ENCODE assay signal across 9 cellular contexts in genomic region chr1:174040387-174040786, GRCh38. TPM values are rescaled to one million over a fixed set of nuclear protein-coding genes. Genes with fewer than 3 reads are reported as not detected.
DNase-seq lines count a peak whose midpoint lies in the region; TF ChIP-seq lines count a peak whose summit lies in the region.
"Had no signal": no experiment of that assay in that cellular context is flagged by ENCODE, and none has a peak within 500 bp of the region (broad histone marks: within the 10 kb centered on the region; RNA-seq: fewer than 3 reads in every experiment).

No MANE protein-coding gene starts in this region.

- no peak overlapping the region for H2AFZ ChIP-seq in osteoblast (ENCODE audit: low read length)

- H3K9me3 ChIP-seq in osteoblast (ENCODE audit: low read depth, low read length): no peaks in the 10 kb centered on the region

- H3K27ac ChIP-seq in osteoblast (ENCODE audit: low read depth, low read length): no peak overlapping the region

- in situ Hi-C loops in SK-MEL-5 (cut with HindIII; ENCODE audit: low pct_unique_long_range_greater_than_20kb, low sequenced_read_pairs): no loop called here

- no peak overlapping the region for H3K4me2 ChIP-seq in osteoblast (ENCODE audit: insufficient read depth, low read length)

- H3K79me2 ChIP-seq in osteoblast (ENCODE audit: insufficient read depth, low read length): no peaks in the 10 kb centered on the region

- DNase-seq in DMS53 (lab: John Stamatoyannopoulos, UW): peak; percentile 89
- peak; percentile 17 for DNase-seq in NCI-H146 treated with DMSO at 0.1 percent for 48 hours (lab: John Stamatoyannopoulos, UW; ENCODE audit: unreplicated experiment)
- peak; percentile 51 for DNase-seq in SK-MEL-5 (ENCODE audit: low read depth, low spot score)
- DNase-seq in kidney glomerular epithelial cell (lab: John Stamatoyannopoulos, UW): peak; percentile 51
- no peak for DNase-seq in occipital lobe (lab: John Stamatoyannopoulos, UW)
- no peak for DNase-seq in osteoblast (ENCODE audit: insufficient read length, low spot score, missing footprints)
- DNase-seq in NOMO-1 treated with dmso at 0.1 percent for 144 hours (lab: John Stamatoyannopoulos, UW; ENCODE audit: unreplicated experiment): no peak
- DNase-seq in stimulated activated CD4-positive, alpha-beta T cell treated with anti-CD3 and anti-CD28 coated beads, Interleukin-2, amount 100 ng/mL, for 24 hours: no peak
- DNase-seq: naive B cell had no signal

- no peaks in the 10 kb centered on the region for H3K27me3 ChIP-seq in osteoblast (ENCODE audit: insufficient read depth, low read length)

- peaks cover 11% of the 10 kb centered on the region for H3K4me1 ChIP-seq in osteoblast (ENCODE audit: insufficient read depth, low read length)

- no peak for TF ChIP-seq CTCF in osteoblast (IDR thresholded peaks at IDR 0.05; ENCODE audit: extremely low read depth, low read depth, low read length)

- H3K36me3 ChIP-seq in osteoblast (ENCODE audit: insufficient read depth, low read length): no peaks in the 10 kb centered on the region

- H4K20me1 ChIP-seq in osteoblast (ENCODE audit: insufficient read depth, low read length): no peaks in the 10 kb centered on the region

- no peak overlapping the region for H3K4me3 ChIP-seq in osteoblast (ENCODE audit: insufficient read depth, low read length)

RNA-seq across cellular contexts. Expression of gene RC3H1, which starts 18.2 kb away (rescaled TPM):
- 25.3 and 30.0 TPM in 2 replicates for total RNA-seq in SK-MEL-5 (2014; rRNA removed; shearing (Covaris generic))
- 7.6 and 8.7 TPM in 2 replicates for polyA plus RNA-seq in SK-MEL-5 (2015; cell fraction: cytosol; rRNA removed)
- polyA plus RNA-seq in SK-MEL-5 (2015; cell fraction: nucleus; rRNA removed): 19.1 and 21.0 TPM in 2 replicates
- total RNA-seq in occipital lobe: 36.7 TPM
- total RNA-seq in osteoblast: 29.8 and 31.8 TPM in 2 replicates

Comparison
In these comparisons a context has a peak if more than half of its experiments do, and no peak if none do; other contexts are left out.
1. DNase-seq: peak in DMS53 (single experiment), NCI-H146 treated with DMSO at 0.1 percent for 48 hours (single experiment), SK-MEL-5 (single experiment) and kidney glomerular epithelial cell (single experiment); none in occipital lobe (single experiment), osteoblast (single experiment), NOMO-1 treated with dmso at 0.1 percent for 144 hours (single experiment) and stimulated activated CD4-positive, alpha-beta T cell treated with anti-CD3 and anti-CD28 coated beads, Interleukin-2, amount 100 ng/mL, for 24 hours (0 of 2).